23 cellular contexts compared by ENCODE assay signal in genomic region chr2:100799701-100800100, GRCh38.
"Had no signal": no experiment of that assay in that cellular context is flagged by ENCODE, and none has a peak within 500 bp of the region (broad histone marks: within the 10 kb centered on the region; RNA-seq: fewer than 3 reads in every experiment).

No MANE protein-coding gene starts in this region.

- ATAC-seq: activated CD4-positive, CD25-positive, alpha-beta regulatory T cell treated with anti-CD3 and anti-CD28 coated beads, Interleukin-2, amount 50 U/mL, for 24 hours; activated naive CD8-positive, alpha-beta T cell treated with anti-CD3 and anti-CD28 coated beads, Interleukin-2, amount 50 U/mL, for 24 hours; body of pancreas; left lung; naive thymus-derived CD8-positive, alpha-beta T cell had no signal

- H3K4me1 ChIP-seq: body of pancreas, left lung, neural progenitor cell, upper lobe of left lung had no signal

- H3K36me3 ChIP-seq: cardiac muscle cell, left lung, neural progenitor cell, sigmoid colon, upper lobe of left lung had no signal

- H3K27ac ChIP-seq: body of pancreas, cardiac muscle cell, left lung, neural progenitor cell, VCaP had no signal

- H3K4me3 ChIP-seq: body of pancreas, cardiac muscle cell, left lung, lung, neural progenitor cell, sigmoid colon, upper lobe of left lung had no signal

- H3K27me3 ChIP-seq: body of pancreas, left lung, neural progenitor cell, sigmoid colon, upper lobe of left lung had no signal

- H3K9me3 ChIP-seq: body of pancreas, left lung, sigmoid colon, upper lobe of left lung had no signal

- DNase-seq: activated CD4-positive, alpha-beta memory T cell treated with anti-CD3 and anti-CD28 coated beads, Interleukin-2, amount 10 ng/mL, durations not matched to agents 7 days and 5 days; activated CD4-positive, alpha-beta T cell treated with anti-CD3 and anti-CD28 coated beads, Interleukin-2, amount 10 ng/mL, durations not matched to agents 24 days and 14 days; activated gamma-delta T cell; activated naive CD4-positive, alpha-beta T cell treated with anti-CD3 and anti-CD28 coated beads, Interleukin-2, amount 50 U/mL, for 16 hours; activated naive CD8-positive, alpha-beta T cell treated with anti-CD3 and anti-CD28 coated beads, Interleukin-2, amount 50 U/mL, for 24 hours; activated T-cell treated with anti-CD3 and anti-CD28 coated beads for 4 hours; cortex of kidney; effector CD4-positive, alpha-beta T cell; erythroblast; foreskin melanocyte; kidney; left lung; naive thymus-derived CD8-positive, alpha-beta T cell; sigmoid colon; stimulated activated CD4-positive, alpha-beta T cell treated with anti-CD3 and anti-CD28 coated beads, Interleukin-4, amount 100 ng/mL, for 1 hour; stimulated activated naive CD4-positive, alpha-beta T cell; upper lobe of left lung had no signal
